Comparison of ENCODE assay signal across 1 cellular context in the genomic region with DNA sequence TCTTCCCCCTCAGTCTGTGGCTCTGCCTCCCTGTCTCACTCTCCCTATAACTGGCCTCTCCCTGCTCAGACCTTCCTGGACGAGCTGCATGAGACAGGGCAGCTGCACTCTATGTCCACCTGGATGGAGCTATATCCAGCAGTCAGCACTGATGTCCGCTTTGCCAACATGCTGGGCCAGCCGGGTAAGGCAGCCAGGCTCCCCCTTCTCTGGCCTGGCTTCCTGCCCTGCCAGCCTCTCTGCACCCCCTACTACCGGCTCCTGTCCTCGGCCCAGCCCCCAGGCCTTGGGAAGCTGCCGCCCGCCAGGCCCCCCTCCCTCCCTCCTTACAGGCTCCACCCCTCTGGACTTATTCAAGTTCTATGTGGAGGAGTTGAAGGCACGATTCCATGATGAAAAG.
TF ChIP-seq lines count a peak whose summit lies in the region.

No MANE protein-coding gene starts in this region.

TF ChIP-seq in WTC11, 78 proteins besides CTCF, POLR2A, EP300 and RAD21 (continued from another document):
- TF ChIP-seq, protein P1, sequence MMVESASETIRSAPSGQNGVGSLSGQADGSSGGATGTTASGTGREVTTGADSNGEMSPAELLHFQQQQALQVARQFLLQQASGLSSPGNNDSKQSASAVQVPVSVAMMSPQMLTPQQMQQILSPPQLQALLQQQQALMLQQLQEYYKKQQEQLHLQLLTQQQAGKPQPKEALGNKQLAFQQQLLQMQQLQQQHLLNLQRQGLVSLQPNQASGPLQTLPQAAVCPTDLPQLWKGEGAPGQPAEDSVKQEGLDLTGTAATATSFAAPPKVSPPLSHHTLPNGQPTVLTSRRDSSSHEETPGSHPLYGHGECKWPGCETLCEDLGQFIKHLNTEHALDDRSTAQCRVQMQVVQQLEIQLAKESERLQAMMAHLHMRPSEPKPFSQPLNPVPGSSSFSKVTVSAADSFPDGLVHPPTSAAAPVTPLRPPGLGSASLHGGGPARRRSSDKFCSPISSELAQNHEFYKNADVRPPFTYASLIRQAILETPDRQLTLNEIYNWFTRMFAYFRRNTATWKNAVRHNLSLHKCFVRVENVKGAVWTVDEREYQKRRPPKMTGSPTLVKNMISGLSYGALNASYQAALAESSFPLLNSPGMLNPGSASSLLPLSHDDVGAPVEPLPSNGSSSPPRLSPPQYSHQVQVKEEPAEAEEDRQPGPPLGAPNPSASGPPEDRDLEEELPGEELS (CRISPR knock-in tag; IDR thresholded peaks at IDR 0.05), result no peak
- TF ChIP-seq ATF1 (CRISPR knock-in tag; IDR thresholded peaks at IDR 0.05) (no peak), ZNF423 (CRISPR knock-in tag; IDR thresholded peaks at IDR 0.05) (no peak)
